ENCODE assay signal across 8 cellular contexts in the genomic region with DNA sequence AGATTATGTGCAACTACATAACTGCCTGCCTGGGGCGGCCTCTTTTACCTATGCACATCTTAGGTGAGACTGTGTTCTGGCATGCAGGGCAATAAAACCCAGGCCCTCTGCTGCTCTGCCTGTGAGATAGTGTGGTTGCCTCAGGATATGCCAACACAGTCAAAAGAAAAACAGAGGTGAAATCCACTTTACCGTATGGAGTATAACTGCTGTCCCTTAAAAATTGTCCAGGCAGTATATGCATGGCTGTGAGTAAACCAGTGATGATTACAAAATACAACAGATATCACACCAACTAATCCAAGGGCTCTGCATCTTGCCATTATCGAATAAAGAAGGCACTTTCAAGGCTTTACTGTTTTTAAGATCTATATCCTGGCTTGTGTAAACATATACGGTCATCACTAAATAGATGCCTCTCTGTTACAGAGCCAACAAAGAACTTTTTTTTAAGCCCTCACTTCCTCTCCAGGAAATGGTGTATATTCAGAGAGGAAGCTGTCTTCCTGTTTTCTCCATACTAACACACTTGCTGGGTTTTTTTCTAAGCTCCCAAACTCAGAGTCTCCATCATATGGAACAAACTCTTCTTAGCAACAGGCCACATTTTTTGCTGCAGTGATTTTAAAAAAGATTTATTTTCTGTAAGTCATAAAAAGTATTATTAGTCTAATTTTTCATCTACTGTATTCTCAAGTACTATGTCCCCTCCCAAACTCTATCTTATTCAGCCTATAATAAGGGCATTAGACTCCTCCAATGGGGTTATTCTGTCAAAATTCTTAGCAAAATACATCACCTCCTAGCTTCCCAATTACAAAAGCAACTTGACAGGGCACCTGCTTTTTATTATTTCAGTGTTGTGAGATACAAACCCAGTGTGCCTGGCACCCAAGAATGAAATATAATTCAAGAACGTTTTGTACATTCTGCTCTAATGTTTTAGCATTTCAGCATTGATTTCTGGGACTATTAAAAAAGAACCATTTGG.
DNase-seq lines count a peak whose midpoint lies in the region; ATAC-seq and TF ChIP-seq lines count a peak whose summit lies in the region.

No MANE protein-coding gene starts in this region.

- H3K9ac ChIP-seq in DND-41 (ENCODE audit: low read depth, low read length) = peak overlapping the region; percentile 34

- no peak for TF ChIP-seq CTCF in DND-41 (IDR thresholded peaks at IDR 0.05; ENCODE audit: borderline replicate concordance, extremely low read depth, low read length, poor library complexity, severe bottlenecking)
- TF ChIP-seq CTCF in breast epithelium (IDR thresholded peaks at IDR 0.05) = no peak
- TF ChIP-seq CTCF in neural crest cell (conservative IDR thresholded peaks at IDR 0.05) = no peak
- TF ChIP-seq CTCF in dorsolateral prefrontal cortex (IDR thresholded peaks at IDR 0.05 in 54 of 56, conservative IDR thresholded peaks at IDR 0.05 in 2 of 56; ENCODE audit: low read depth in 1 of 56, partially characterized antibody in 56 of 56) = no peak

- peak overlapping the region; percentile 79 for H3K27ac ChIP-seq in DND-41 (ENCODE audit: low read length)
- H3K27ac ChIP-seq in breast epithelium = peak overlapping the region; percentile 76
- peak overlapping the region in 21 of 59 donors; percentile 8 to 65 (median 34) for H3K27ac ChIP-seq in dorsolateral prefrontal cortex

- no peaks in the 10 kb centered on the region for H4K20me1 ChIP-seq in DND-41 (ENCODE audit: insufficient read depth, low read length)

- H3K4me3 Mint-ChIP-seq in neural crest cell = peak overlapping the region; percentile 16

- DNase-seq in DND-41 = peak; percentile 41
- DNase-seq in M059J (ENCODE audit: low read depth) = peak; percentile 43
- DNase-seq in breast epithelium (ENCODE audit: low spot score in 2 of 2) = no peak
- DNase-seq in neural crest cell (ENCODE audit: low read depth, low spot score) = no peak
- DNase-seq in effector CD8-positive, alpha-beta T cell (lab: John Stamatoyannopoulos, UW) = no peak
- DNase-seq in GM03348 (ENCODE audit: low spot score) = no peak
- DNase-seq in dorsolateral prefrontal cortex = no peak

- H3K4me3 ChIP-seq in DND-41 (ENCODE audit: low read depth in 1 of 2, low read length in 2 of 2) = peak overlapping the region in 1 of 2 experiments; percentile 28; a peak in 1 of 4 replicates
- H3K4me3 ChIP-seq in breast epithelium = no peak overlapping the region
- no peak overlapping the region for H3K4me3 ChIP-seq in dorsolateral prefrontal cortex

- peak overlapping the region; percentile 75 for H2AFZ ChIP-seq in DND-41 (ENCODE audit: low read depth, low read length)

- H3K4me2 ChIP-seq in DND-41 (ENCODE audit: insufficient read depth, low read length) = peak overlapping the region; percentile 39

- ATAC-seq in DND-41 (ENCODE audit: insufficient read depth, low read depth) (peak; percentile 92), GM21367 (IDR thresholded peaks at IDR 0.05; ENCODE audit: unreplicated experiment) (no peak)

- H3K36me3 ChIP-seq in DND-41 (ENCODE audit: insufficient read depth, low read length) (no peaks in the 10 kb centered on the region), breast epithelium (no peaks in the 10 kb centered on the region)

- no peaks in the 10 kb centered on the region for H3K79me2 ChIP-seq in DND-41 (ENCODE audit: insufficient read depth, low read length)

- intact Hi-C loops in breast epithelium (cut with DNase I; ENCODE audit: low total_unique reads) = no loop called here
- intact Hi-C loops in dorsolateral prefrontal cortex (cut with DNase I) = no loop called here

- TF ChIP-seq POLR2A in breast epithelium (IDR thresholded peaks at IDR 0.05) = no peak

- H3K4me1 Mint-ChIP-seq in neural crest cell = peaks cover 72% of the 10 kb centered on the region

- H3K27me3 ChIP-seq in DND-41 (ENCODE audit: insufficient read depth, low read length, poor library complexity) = no peaks in the 10 kb centered on the region
- no peaks in the 10 kb centered on the region for H3K27me3 ChIP-seq in breast epithelium
- no peaks in the 10 kb centered on the region for H3K27me3 ChIP-seq in dorsolateral prefrontal cortex

- no peaks in the 10 kb centered on the region for H3K27me3 Mint-ChIP-seq in neural crest cell (ENCODE audit: low read depth)

- peaks cover 2% of the 10 kb centered on the region for H3K36me3 Mint-ChIP-seq in neural crest cell (ENCODE audit: low read depth)

- peaks cover 31% of the 10 kb centered on the region for H3K4me1 ChIP-seq in DND-41 (ENCODE audit: insufficient read depth, low read length)
- peaks cover 7 to 24% of the 10 kb centered on the region in 2 donors for H3K4me1 ChIP-seq in breast epithelium

- peak overlapping the region; percentile 52 for H3K27ac Mint-ChIP-seq in neural crest cell (ENCODE audit: unreplicated experiment)

- no peaks in the 10 kb centered on the region for H3K9me3 ChIP-seq in DND-41 (ENCODE audit: insufficient read depth, low read length, severe bottlenecking)
- H3K9me3 ChIP-seq in breast epithelium = no peaks in the 10 kb centered on the region

- H3K9me3 Mint-ChIP-seq in neural crest cell = no peaks in the 10 kb centered on the region

Comparison
In these comparisons a context has a peak if more than half of its experiments do, and no peak if none do; other contexts are left out.
1. DNase-seq: peak in DND-41 (single experiment) and M059J (single experiment); none in breast epithelium (0 of 2), neural crest cell (single experiment), effector CD8-positive, alpha-beta T cell (single experiment), GM03348 (single experiment) and dorsolateral prefrontal cortex (0 of 10).